In genomic region chr1:247407180-247407616, GRCh38 we compare ENCODE assay signal across 9 cellular contexts. TPM values are rescaled to one million over a fixed set of nuclear protein-coding genes. Genes with fewer than 3 reads are reported as not detected.
DNase-seq lines count a peak whose midpoint lies in the region; ATAC-seq and TF ChIP-seq lines count a peak whose summit lies in the region.
"Had no signal": no experiment of that assay in that cellular context is flagged by ENCODE, and none has a peak within 500 bp of the region (broad histone marks: within the 10 kb centered on the region; RNA-seq: fewer than 3 reads in every experiment).

No MANE protein-coding gene starts in this region.

- no peak overlapping the region for H3K27ac ChIP-seq in foreskin keratinocyte
- H3K27ac ChIP-seq: SJSA1 had no signal

- H3K4me1 ChIP-seq in foreskin keratinocyte, result no peaks in the 10 kb centered on the region
- H3K4me1 ChIP-seq: SJSA1 had no signal

- no peak for TF ChIP-seq CTCF in foreskin keratinocyte (conservative IDR thresholded peaks at IDR 0.05)

- ATAC-seq in GM19397 (IDR thresholded peaks at IDR 0.05; ENCODE audit: unreplicated experiment) (peak; percentile 82), HG03196 (IDR thresholded peaks at IDR 0.05; ENCODE audit: unreplicated experiment) (peak; percentile 78), foreskin keratinocyte (peak; percentile 25)

- DNase-seq in activated CD4-positive, alpha-beta T cell treated with anti-CD3 and anti-CD28 coated beads for 1 hour, result peak; percentile 53
- no peak for DNase-seq in foreskin keratinocyte
- DNase-seq in stimulated activated CD8-positive, alpha-beta memory T cell treated with anti-CD3 and anti-CD28 coated beads, Interleukin-15, amount 100 ng/mL, for 48 hours (ENCODE audit: low read depth in 2 of 2), result peak; percentile 56 to 63
- DNase-seq in HuH-7.5 (ENCODE audit: low spot score), result no peak
- DNase-seq in amniotic stem cell (lab: John Stamatoyannopoulos, UW), result no peak
- no peak for DNase-seq in germinal center (ENCODE audit: low spot score)

- H3K27me3 ChIP-seq in foreskin keratinocyte, result no peaks in the 10 kb centered on the region
- H3K27me3 ChIP-seq: SJSA1 had no signal

RNA-seq across cellular contexts. Expression of gene NLRP3, which starts 8.8 kb away (rescaled TPM):
- total RNA-seq in foreskin keratinocyte, result 0.03 and 0.04 TPM in 2 replicates
- polyA plus RNA-seq in foreskin keratinocyte, result 0.06 TPM in 2 replicates

RNA-seq across cellular contexts. Expression of gene OR2B11, which starts 50.7 kb away (rescaled TPM):
- not detected in 2 replicates for total RNA-seq in foreskin keratinocyte
- polyA plus RNA-seq in foreskin keratinocyte, result not detected in 2 replicates
- total RNA-seq: SJSA1 had no signal

Comparison
In these comparisons a context has a peak if more than half of its experiments do, and no peak if none do; other contexts are left out.
1. ATAC-seq: peak in every context shown above with its lines; median percentile 82 in GM19397; 78 in HG03196; 25 in foreskin keratinocyte.
2. DNase-seq: peak in activated CD4-positive, alpha-beta T cell treated with anti-CD3 and anti-CD28 coated beads for 1 hour (single experiment) and stimulated activated CD8-positive, alpha-beta memory T cell treated with anti-CD3 and anti-CD28 coated beads, Interleukin-15, amount 100 ng/mL, for 48 hours (2 of 2); none in foreskin keratinocyte (0 of 2), HuH-7.5 (single experiment), amniotic stem cell (single experiment) and germinal center (single experiment).